In the genomic region with DNA sequence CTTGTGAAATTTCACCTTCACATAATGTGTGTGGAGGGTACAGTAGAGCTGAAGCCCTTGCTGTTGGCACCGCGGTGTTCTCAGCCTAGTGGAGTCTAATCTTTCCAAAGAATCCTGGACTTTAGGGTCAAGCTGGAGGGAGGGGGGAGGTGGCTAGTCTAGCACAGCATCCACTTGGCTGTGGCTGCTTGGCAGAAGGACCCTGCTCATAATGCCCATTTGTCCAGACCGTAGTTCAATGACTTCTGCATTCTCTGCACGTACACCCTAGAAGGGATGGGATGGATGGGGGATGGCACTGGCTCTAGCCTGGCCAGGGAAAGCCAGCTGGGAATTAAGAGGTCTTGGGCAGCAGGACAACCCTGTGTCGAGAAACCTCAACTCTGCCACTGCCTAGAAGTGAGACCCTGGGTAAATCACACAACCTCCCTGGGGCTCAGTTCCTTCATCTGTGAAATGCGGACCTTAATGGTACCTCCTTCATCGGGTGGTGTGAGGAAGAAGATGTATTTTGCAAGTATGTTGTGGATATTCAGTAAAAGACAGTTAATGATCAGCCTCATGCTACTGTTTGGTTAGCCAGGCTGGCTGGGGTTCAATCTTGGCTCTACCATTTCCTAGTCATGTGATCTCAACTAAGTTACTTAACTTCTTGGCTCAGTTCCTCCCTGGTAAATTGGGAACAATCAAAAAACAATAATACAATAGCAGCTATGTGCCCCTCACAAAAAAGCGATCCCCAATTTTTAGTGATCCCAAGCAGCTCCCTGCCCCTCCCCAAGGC, we compare ENCODE assay signal across 2 cellular contexts.
TF ChIP-seq lines count a peak whose summit lies in the region.

No MANE protein-coding gene starts in this region.

TF ChIP-seq in liver, 16 proteins besides CTCF, POLR2A, EP300 and RAD21 (continued from another document):
- peak; percentile 60 for TF ChIP-seq MAX (IDR thresholded peaks at IDR 0.05)
- TF ChIP-seq, protein P1, sequence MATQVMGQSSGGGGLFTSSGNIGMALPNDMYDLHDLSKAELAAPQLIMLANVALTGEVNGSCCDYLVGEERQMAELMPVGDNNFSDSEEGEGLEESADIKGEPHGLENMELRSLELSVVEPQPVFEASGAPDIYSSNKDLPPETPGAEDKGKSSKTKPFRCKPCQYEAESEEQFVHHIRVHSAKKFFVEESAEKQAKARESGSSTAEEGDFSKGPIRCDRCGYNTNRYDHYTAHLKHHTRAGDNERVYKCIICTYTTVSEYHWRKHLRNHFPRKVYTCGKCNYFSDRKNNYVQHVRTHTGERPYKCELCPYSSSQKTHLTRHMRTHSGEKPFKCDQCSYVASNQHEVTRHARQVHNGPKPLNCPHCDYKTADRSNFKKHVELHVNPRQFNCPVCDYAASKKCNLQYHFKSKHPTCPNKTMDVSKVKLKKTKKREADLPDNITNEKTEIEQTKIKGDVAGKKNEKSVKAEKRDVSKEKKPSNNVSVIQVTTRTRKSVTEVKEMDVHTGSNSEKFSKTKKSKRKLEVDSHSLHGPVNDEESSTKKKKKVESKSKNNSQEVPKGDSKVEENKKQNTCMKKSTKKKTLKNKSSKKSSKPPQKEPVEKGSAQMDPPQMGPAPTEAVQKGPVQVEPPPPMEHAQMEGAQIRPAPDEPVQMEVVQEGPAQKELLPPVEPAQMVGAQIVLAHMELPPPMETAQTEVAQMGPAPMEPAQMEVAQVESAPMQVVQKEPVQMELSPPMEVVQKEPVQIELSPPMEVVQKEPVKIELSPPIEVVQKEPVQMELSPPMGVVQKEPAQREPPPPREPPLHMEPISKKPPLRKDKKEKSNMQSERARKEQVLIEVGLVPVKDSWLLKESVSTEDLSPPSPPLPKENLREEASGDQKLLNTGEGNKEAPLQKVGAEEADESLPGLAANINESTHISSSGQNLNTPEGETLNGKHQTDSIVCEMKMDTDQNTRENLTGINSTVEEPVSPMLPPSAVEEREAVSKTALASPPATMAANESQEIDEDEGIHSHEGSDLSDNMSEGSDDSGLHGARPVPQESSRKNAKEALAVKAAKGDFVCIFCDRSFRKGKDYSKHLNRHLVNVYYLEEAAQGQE (IDR thresholded peaks at IDR 0.05) = no peak
- peak; percentile 30 for TF ChIP-seq ZBTB33 (IDR thresholded peaks at IDR 0.05)
- TF ChIP-seq YY1 (IDR thresholded peaks at IDR 0.05) = peak; percentile 49
- no peak for TF ChIP-seq NR2F2 (IDR thresholded peaks at IDR 0.05)
- peak; percentile 47 to 76 for TF ChIP-seq HNF4A (conservative IDR thresholded peaks at IDR 0.05)
- TF ChIP-seq JUND (IDR thresholded peaks at IDR 0.05) = no peak
TF ChIP-seq in liver: peak in this region for 7.

TF ChIP-seq in SK-N-SH, 30 proteins besides CTCF, POLR2A, EP300 and RAD21 (continued from another document):
- TF ChIP-seq FOSL2 (IDR thresholded peaks at IDR 0.05; ENCODE audit: borderline replicate concordance, low read depth) = no peak
- no peak for TF ChIP-seq USF2 (IDR thresholded peaks at IDR 0.05; ENCODE audit: borderline replicate concordance, low read depth, low read length)
- TF ChIP-seq RXRA (IDR thresholded peaks at IDR 0.05; ENCODE audit: borderline replicate concordance, low read depth) = no peak
- no peak for TF ChIP-seq RCOR1 (IDR thresholded peaks at IDR 0.05; ENCODE audit: low read length)
- TF ChIP-seq, protein P2, sequence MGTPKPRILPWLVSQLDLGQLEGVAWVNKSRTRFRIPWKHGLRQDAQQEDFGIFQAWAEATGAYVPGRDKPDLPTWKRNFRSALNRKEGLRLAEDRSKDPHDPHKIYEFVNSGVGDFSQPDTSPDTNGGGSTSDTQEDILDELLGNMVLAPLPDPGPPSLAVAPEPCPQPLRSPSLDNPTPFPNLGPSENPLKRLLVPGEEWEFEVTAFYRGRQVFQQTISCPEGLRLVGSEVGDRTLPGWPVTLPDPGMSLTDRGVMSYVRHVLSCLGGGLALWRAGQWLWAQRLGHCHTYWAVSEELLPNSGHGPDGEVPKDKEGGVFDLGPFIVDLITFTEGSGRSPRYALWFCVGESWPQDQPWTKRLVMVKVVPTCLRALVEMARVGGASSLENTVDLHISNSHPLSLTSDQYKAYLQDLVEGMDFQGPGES (IDR thresholded peaks at IDR 0.05; ENCODE audit: low read depth, low read length) = no peak
- no peak for TF ChIP-seq POLR2AphosphoS5 (IDR thresholded peaks at IDR 0.05; ENCODE audit: low read depth, low read length)
- TF ChIP-seq MXI1 (IDR thresholded peaks at IDR 0.05; ENCODE audit: low read depth, low read length) = no peak
- no peak for TF ChIP-seq PBX3 (IDR thresholded peaks at IDR 0.05)
- no peak for TF ChIP-seq TCF12 (IDR thresholded peaks at IDR 0.05)
- no peak for TF ChIP-seq MAX (IDR thresholded peaks at IDR 0.05; ENCODE audit: low read depth)
- TF ChIP-seq NRF1 (IDR thresholded peaks at IDR 0.05; ENCODE audit: low read depth, low read length) = no peak
- TF ChIP-seq SMC3 (IDR thresholded peaks at IDR 0.05; ENCODE audit: low read depth, low read length) = no peak
- TF ChIP-seq RFX5 (IDR thresholded peaks at IDR 0.05; ENCODE audit: low read length) = no peak
- no peak for TF ChIP-seq CHD2 (IDR thresholded peaks at IDR 0.05; ENCODE audit: low read length, partially characterized antibody)
TF ChIP-seq in SK-N-SH: peak in this region for 0.
